27 cellular contexts compared by ENCODE assay signal in the genomic region with DNA sequence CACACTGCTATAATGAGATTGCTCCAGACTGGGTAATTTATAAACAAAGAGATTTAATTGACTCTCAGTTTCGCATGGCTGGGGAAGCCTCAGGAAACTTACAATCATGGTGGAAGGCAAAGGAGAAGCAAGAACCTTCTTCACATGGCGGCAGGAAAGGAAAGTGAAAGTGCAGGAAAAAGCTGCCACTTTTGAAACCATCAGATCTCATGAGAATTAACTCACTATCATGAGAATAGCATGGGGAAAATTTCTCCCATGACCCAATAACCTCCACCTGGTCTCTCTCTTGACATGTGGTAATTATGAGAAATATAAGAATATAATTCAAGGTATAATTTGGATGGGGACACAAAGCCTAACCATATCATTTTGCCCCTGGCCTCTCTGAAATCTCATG.
"Had no signal": no experiment of that assay in that cellular context is flagged by ENCODE, and none has a peak within 500 bp of the region (broad histone marks: within the 10 kb centered on the region; RNA-seq: fewer than 3 reads in every experiment).

No MANE protein-coding gene starts in this region.

- ATAC-seq: left colon; left lung; lower lobe of right lung; naive thymus-derived CD8-positive, alpha-beta T cell; psoas muscle; right lobe of liver; stimulated activated memory B cell treated with anti-CD40 and anti-IgM and Interleukin-4, amounts not matched to agents 10 μg/mL and 1 μg/mL and 100 μg/mL, for 72 hours; stimulated activated naive CD8-positive, alpha-beta T cell treated with anti-CD3 and anti-CD28 coated beads, Interleukin-15, amount 100 ng/mL, for 72 hours had no signal

- H3K27ac ChIP-seq: left lung, lower lobe of right lung, parathyroid adenoma, psoas muscle, right atrium auricular region, right lobe of liver, tibial nerve, uterus had no signal

- H3K79me2 ChIP-seq: parathyroid adenoma had no signal

- H3K27ac Mint-ChIP-seq: immature natural killer cell; naive thymus-derived CD8-positive, alpha-beta T cell; nephron; stimulated activated memory B cell treated with anti-CD40 and anti-IgM and Interleukin-4, amounts not matched to agents 10 μg/mL and 1 μg/mL and 100 μg/mL, for 72 hours; stimulated activated naive CD8-positive, alpha-beta T cell treated with anti-CD3 and anti-CD28 coated beads, Interleukin-15, amount 100 ng/mL, for 72 hours; type B pancreatic cell had no signal

- H3K4me1 Mint-ChIP-seq: immature natural killer cell; naive thymus-derived CD8-positive, alpha-beta T cell; nephron; neural crest cell; stimulated activated memory B cell treated with anti-CD40 and anti-IgM and Interleukin-4, amounts not matched to agents 10 μg/mL and 1 μg/mL and 100 μg/mL, for 72 hours; stimulated activated naive CD8-positive, alpha-beta T cell treated with anti-CD3 and anti-CD28 coated beads, Interleukin-15, amount 100 ng/mL, for 72 hours had no signal

- H3K27me3 ChIP-seq: left lung, right atrium auricular region, right lobe of liver, tibial nerve, uterus had no signal

- H3K4me1 ChIP-seq: left lung, lower lobe of right lung, parathyroid adenoma, psoas muscle, right atrium auricular region, right lobe of liver, tibial nerve, uterus had no signal

- H3K9me3 Mint-ChIP-seq: stimulated activated naive CD8-positive, alpha-beta T cell treated with anti-CD3 and anti-CD28 coated beads, Interleukin-15, amount 100 ng/mL, for 72 hours had no signal

- DNase-seq: immature natural killer cell; kidney; left colon; left lung; lower lobe of right lung; mammary epithelial cell; mesenchymal stem cell; naive thymus-derived CD8-positive, alpha-beta T cell; occipital lobe; psoas muscle; right lobe of liver; stimulated activated CD4-positive, alpha-beta T cell treated with anti-CD3 and anti-CD28 coated beads, Interleukin-1b, Interleukin-23, amount 100 ng/mL, for 48 hours; stimulated activated CD4-positive, alpha-beta T cell treated with anti-CD3 and anti-CD28 coated beads, Interleukin-2, amount 100 ng/mL, for 48 hours; stimulated activated CD4-positive, alpha-beta T cell treated with anti-CD3 and anti-CD28 coated beads, Interleukin-4, amount 100 ng/mL, for 4 hours; stimulated activated CD8-positive, alpha-beta memory T cell treated with anti-CD3 and anti-CD28 coated beads, Interleukin-4, amount 100 ng/mL, for 48 hours; stimulated activated naive CD4-positive, alpha-beta T cell treated with Interleukin-2 at 50 U/mL for 16 hours; stimulated activated naive CD8-positive, alpha-beta T cell treated with anti-CD3 and anti-CD28 coated beads, Interleukin-15, amount 100 ng/mL, for 72 hours; substantia nigra; uterus had no signal

- H3K27me3 Mint-ChIP-seq: naive thymus-derived CD8-positive, alpha-beta T cell; stimulated activated memory B cell treated with anti-CD40 and anti-IgM and Interleukin-4, amounts not matched to agents 10 μg/mL and 1 μg/mL and 100 μg/mL, for 72 hours; stimulated activated naive CD8-positive, alpha-beta T cell treated with anti-CD3 and anti-CD28 coated beads, Interleukin-15, amount 100 ng/mL, for 72 hours; type B pancreatic cell had no signal

- H3K9me3 ChIP-seq: left lung, lower lobe of right lung, psoas muscle, right lobe of liver, tibial nerve, uterus had no signal

- H3K4me3 Mint-ChIP-seq: immature natural killer cell; naive thymus-derived CD8-positive, alpha-beta T cell; nephron; neural crest cell; stimulated activated memory B cell treated with anti-CD40 and anti-IgM and Interleukin-4, amounts not matched to agents 10 μg/mL and 1 μg/mL and 100 μg/mL, for 72 hours; stimulated activated naive CD8-positive, alpha-beta T cell treated with anti-CD3 and anti-CD28 coated beads, Interleukin-15, amount 100 ng/mL, for 72 hours; type B pancreatic cell had no signal

- H3K4me2 ChIP-seq: smooth muscle cell had no signal

- H3K4me3 ChIP-seq: left lung, lower lobe of right lung, psoas muscle, right atrium auricular region, right lobe of liver, smooth muscle cell, tibial nerve, uterus had no signal

- H3K36me3 ChIP-seq: left lung, lower lobe of right lung, right atrium auricular region, right lobe of liver, tibial nerve, uterus had no signal

- H3K9ac ChIP-seq: parathyroid adenoma had no signal

- H3K36me3 Mint-ChIP-seq: immature natural killer cell; stimulated activated memory B cell treated with anti-CD40 and anti-IgM and Interleukin-4, amounts not matched to agents 10 μg/mL and 1 μg/mL and 100 μg/mL, for 72 hours; type B pancreatic cell had no signal

- H2AFZ ChIP-seq: parathyroid adenoma had no signal
